In genomic region chr15:27769652-27770051, GRCh38 we compare ENCODE assay signal across 13 cellular contexts.
DNase-seq lines count a peak whose midpoint lies in the region; ATAC-seq and TF ChIP-seq lines count a peak whose summit lies in the region.
"Had no signal": no experiment of that assay in that cellular context is flagged by ENCODE, and none has a peak within 500 bp of the region (broad histone marks: within the 10 kb centered on the region; RNA-seq: fewer than 3 reads in every experiment).

No MANE protein-coding gene starts in this region.

- no peaks in the 10 kb centered on the region for H3F3A ChIP-seq in GM23338 (replicated peaks; ENCODE audit: low read depth)

- peak overlapping the region; percentile 47; the same call in 1 of the 2 replicates for H2AFZ ChIP-seq in GM23338

- DNase-seq in GM23338 (ENCODE audit: low spot score) (no peak), dorsolateral prefrontal cortex (no peak), prostate gland (ENCODE audit: low spot score) (no peak), nephron progenitor cell (no peak)
- no peak for DNase-seq in activated T-cell treated with anti-CD3 and anti-CD28 coated beads, Interleukin-2, amount 50 U/mL, for 1 hour
- DNase-seq: Caco-2; CD4-positive, CD25-positive, alpha-beta regulatory T cell; CD8-positive, alpha-beta T cell; DMS153; DND-41; HCEC 1CT had no signal

- H3K9me3 ChIP-seq in prostate gland, result no peaks in the 10 kb centered on the region

- no peaks in the 10 kb centered on the region for H3K27me3 ChIP-seq in GM23338 (ENCODE audit: insufficient read depth)
- no peaks in the 10 kb centered on the region for H3K27me3 ChIP-seq in dorsolateral prefrontal cortex
- no peaks in the 10 kb centered on the region for H3K27me3 ChIP-seq in prostate gland (replicated peaks; ENCODE audit: insufficient read depth)

- H3K79me2 ChIP-seq in GM23338 (replicated peaks; ENCODE audit: insufficient read depth), result no peaks in the 10 kb centered on the region

- TF ChIP-seq POLR2A in prostate gland (IDR thresholded peaks at IDR 0.05), result no peak

- no peaks in the 10 kb centered on the region for H4K20me1 ChIP-seq in GM23338 (replicated peaks; ENCODE audit: insufficient read depth)

- peaks cover 14% of the 10 kb centered on the region for H3K4me1 Mint-ChIP-seq in GM23338
- peaks cover 5% of the 10 kb centered on the region for H3K4me1 Mint-ChIP-seq in nephron progenitor cell
- H3K4me1 Mint-ChIP-seq: CD4-positive, CD25-positive, alpha-beta regulatory T cell had no signal

- H3K9me3 Mint-ChIP-seq in GM23338 (peaks cover 19% of the 10 kb centered on the region; the same call in 2 of the 3 replicates), nephron progenitor cell (peaks cover 17% of the 10 kb centered on the region)

- 92% methylated on average over 13 of the region's 13 CpGs for WGBS in prostate gland

- peaks cover 12% of the 10 kb centered on the region; the same call in 1 of the 2 replicates for H3K9me2 ChIP-seq in GM23338 (ENCODE audit: insufficient read depth)

- ATAC-seq in GM23338, result no peak
- ATAC-seq: CD8-positive, alpha-beta T cell had no signal

- intact Hi-C loops in dorsolateral prefrontal cortex (cut with DNase I), result no loop called here
- intact Hi-C loops in prostate gland (cut with DNase I), result no loop called here

- H3K27me3 Mint-ChIP-seq in GM23338 (ENCODE audit: insufficient read depth, low read depth, poor library complexity) (peaks cover 11% of the 10 kb centered on the region), nephron progenitor cell (ENCODE audit: low read depth, poor library complexity) (peaks cover 4% of the 10 kb centered on the region)
- H3K27me3 Mint-ChIP-seq: CD4-positive, CD25-positive, alpha-beta regulatory T cell had no signal

- H3K4me1 ChIP-seq in GM23338 (ENCODE audit: insufficient read depth) (peaks cover 10% of the 10 kb centered on the region), prostate gland (replicated peaks) (no peaks in the 10 kb centered on the region)
- H3K4me1 ChIP-seq: Caco-2 had no signal

- TF ChIP-seq CTCF in GM23338 (conservative IDR thresholded peaks at IDR 0.05; ENCODE audit: low read depth in 2 of 2), result no peak
- no peak for TF ChIP-seq CTCF in dorsolateral prefrontal cortex (IDR thresholded peaks at IDR 0.05 in 54 of 56, conservative IDR thresholded peaks at IDR 0.05 in 2 of 56; ENCODE audit: low read depth in 1 of 56, partially characterized antibody in 56 of 56)
- TF ChIP-seq CTCF in prostate gland (IDR thresholded peaks at IDR 0.05), result no peak
- TF ChIP-seq CTCF in nephron progenitor cell (IDR thresholded peaks at IDR 0.05), result no peak

- H3K4me2 ChIP-seq in GM23338, result no peak overlapping the region

- no peak overlapping the region for H3K27ac Mint-ChIP-seq in GM23338
- H3K27ac Mint-ChIP-seq in nephron progenitor cell, result no peak overlapping the region
- H3K27ac Mint-ChIP-seq: CD4-positive, CD25-positive, alpha-beta regulatory T cell; CD8-positive, alpha-beta T cell had no signal

- H3K36me3 ChIP-seq in GM23338 (ENCODE audit: insufficient read depth) (no peaks in the 10 kb centered on the region), prostate gland (no peaks in the 10 kb centered on the region)

- peaks cover 16% of the 10 kb centered on the region for H3K36me3 Mint-ChIP-seq in GM23338 (ENCODE audit: low read depth)
- no peaks in the 10 kb centered on the region for H3K36me3 Mint-ChIP-seq in nephron progenitor cell (ENCODE audit: low read depth)
- H3K36me3 Mint-ChIP-seq: CD4-positive, CD25-positive, alpha-beta regulatory T cell; CD8-positive, alpha-beta T cell had no signal

- H3K4me3 ChIP-seq in GM23338, result no peak overlapping the region
- no peak overlapping the region for H3K4me3 ChIP-seq in dorsolateral prefrontal cortex
- no peak overlapping the region for H3K4me3 ChIP-seq in prostate gland

- H3K4me3 Mint-ChIP-seq in GM23338 (no peak overlapping the region), nephron progenitor cell (no peak overlapping the region)
- H3K4me3 Mint-ChIP-seq: CD4-positive, CD25-positive, alpha-beta regulatory T cell; CD8-positive, alpha-beta T cell had no signal

- H3K27ac ChIP-seq in GM23338 (ENCODE audit: low read depth) (no peak overlapping the region), dorsolateral prefrontal cortex (peak overlapping the region in 33 of 59 donors; percentile 7 to 80 (median 53)), temporal lobe (ENCODE audit: low read depth, low read length) (peak overlapping the region; percentile 44), prostate gland (no peak overlapping the region)
- H3K27ac ChIP-seq: C4-2B had no signal

TF ChIP-seq in GM23338, 12 proteins besides CTCF, POLR2A, EP300 and RAD21:
- TF ChIP-seq NANOG (IDR thresholded peaks at IDR 0.05; ENCODE audit: borderline replicate concordance), result no peak
- TF ChIP-seq STAT1 (IDR thresholded peaks at IDR 0.05; ENCODE audit: unreplicated experiment), result no peak
- TF ChIP-seq REST (IDR thresholded peaks at IDR 0.05; ENCODE audit: unreplicated experiment), result no peak
- no peak for TF ChIP-seq JUNB (IDR thresholded peaks at IDR 0.05; ENCODE audit: unreplicated experiment)
- TF ChIP-seq POLR2AphosphoS5 (IDR thresholded peaks at IDR 0.05; ENCODE audit: low read depth), result no peak
- TF ChIP-seq EZH2phosphoT487 (IDR thresholded peaks at IDR 0.05; ENCODE audit: unreplicated experiment), result no peak

Comparison
In these comparisons a context has a peak if more than half of its experiments do, and no peak if none do; other contexts are left out.
1. H3K27ac ChIP-seq: peak in dorsolateral prefrontal cortex (33 of 59) and temporal lobe (single experiment); none in GM23338 (single experiment) and prostate gland (0 of 2).